In genomic region chr21:34844924-34845238, GRCh38 we compare ENCODE assay signal across 1 cellular context.
A peak's percentile ranks its signal among the peaks of the same experiment; 100 is the strongest.
TF ChIP-seq lines count a peak whose summit lies in the region.

No MANE protein-coding gene starts in this region.

TF ChIP-seq in HEK293, 187 proteins besides CTCF, POLR2A, EP300 and RAD21 (continued from another document and continues in another):
- no peak for TF ChIP-seq ZBTB11 (tag by site-specific recombination; conservative IDR thresholded peaks at IDR 0.05; ENCODE audit: low read depth)
- TF ChIP-seq ZNF132 (tag by site-specific recombination; IDR thresholded peaks at IDR 0.05; ENCODE audit: borderline replicate concordance), result no peak
- no peak for TF ChIP-seq ZNF23 (tag by site-specific recombination; IDR thresholded peaks at IDR 0.05; ENCODE audit: borderline replicate concordance)
- no peak for TF ChIP-seq BCL11B (tag by site-specific recombination; IDR thresholded peaks at IDR 0.05; ENCODE audit: low read depth)
- TF ChIP-seq ZNF785 (tag by site-specific recombination; IDR thresholded peaks at IDR 0.05), result no peak
- TF ChIP-seq KLF7 (tag by site-specific recombination; IDR thresholded peaks at IDR 0.05; ENCODE audit: borderline replicate concordance), result no peak
- TF ChIP-seq MZF1 (tag by site-specific recombination; IDR thresholded peaks at IDR 0.05; ENCODE audit: borderline replicate concordance), result no peak
- peak; percentile 75 for TF ChIP-seq SP7 (tag by site-specific recombination; IDR thresholded peaks at IDR 0.05)
- no peak for TF ChIP-seq ZNF157 (tag by site-specific recombination; IDR thresholded peaks at IDR 0.05)
- no peak for TF ChIP-seq ZNF555 (tag by site-specific recombination; conservative IDR thresholded peaks at IDR 0.05)
- 0 out of 2 replicates have a peak, but pooled peaks have one; percentile 13 for TF ChIP-seq ZNF561 (tag by site-specific recombination; IDR thresholded peaks at IDR 0.05; ENCODE audit: borderline replicate concordance)
- TF ChIP-seq ZNF585B (tag by site-specific recombination; IDR thresholded peaks at IDR 0.05), result no peak
- TF ChIP-seq KLF1 (tag by site-specific recombination; IDR thresholded peaks at IDR 0.05), result no peak
- TF ChIP-seq ZSCAN23 (tag by site-specific recombination; IDR thresholded peaks at IDR 0.05), result peak; percentile 66; the same call in 1 of the 2 replicates
- no peak for TF ChIP-seq ZNF10 (tag by site-specific recombination; IDR thresholded peaks at IDR 0.05)
- TF ChIP-seq ZNF37A (tag by site-specific recombination; IDR thresholded peaks at IDR 0.05), result no peak
- TF ChIP-seq PBX3 (CRISPR knock-in tag; IDR thresholded peaks at IDR 0.05), result no peak
- TF ChIP-seq ZNF704 (tag by site-specific recombination; IDR thresholded peaks at IDR 0.05), result no peak
- TF ChIP-seq GFI1B (tag by site-specific recombination; IDR thresholded peaks at IDR 0.05), result no peak
- TF ChIP-seq YY2 (tag by site-specific recombination; IDR thresholded peaks at IDR 0.05), result no peak
- TF ChIP-seq ZNF664 (tag by site-specific recombination; IDR thresholded peaks at IDR 0.05), result no peak
- no peak for TF ChIP-seq ZNF792 (tag by site-specific recombination; IDR thresholded peaks at IDR 0.05)
- no peak for TF ChIP-seq INSM2 (tag by site-specific recombination; IDR thresholded peaks at IDR 0.05)
- no peak for TF ChIP-seq ZNF660 (tag by site-specific recombination; IDR thresholded peaks at IDR 0.05)
- no peak for TF ChIP-seq ZNF645 (tag by site-specific recombination; IDR thresholded peaks at IDR 0.05)
- TF ChIP-seq ZNF266 (tag by site-specific recombination; IDR thresholded peaks at IDR 0.05; ENCODE audit: low read depth), result no peak
- TF ChIP-seq ZSCAN30 (tag by site-specific recombination; IDR thresholded peaks at IDR 0.05), result no peak
- TF ChIP-seq REST (tag by site-specific recombination; IDR thresholded peaks at IDR 0.05), result no peak
- no peak for TF ChIP-seq ZNF24 (tag by site-specific recombination; IDR thresholded peaks at IDR 0.05)
- TF ChIP-seq ZNF239 (tag by site-specific recombination; IDR thresholded peaks at IDR 0.05), result no peak
- peak; percentile 100 for TF ChIP-seq GLIS1 (tag by site-specific recombination; IDR thresholded peaks at IDR 0.05)
- TF ChIP-seq ZBTB17 (tag by site-specific recombination; IDR thresholded peaks at IDR 0.05), result no peak
- no peak for TF ChIP-seq ZNF530 (tag by site-specific recombination; IDR thresholded peaks at IDR 0.05; ENCODE audit: low read depth)
- TF ChIP-seq ZNF670 (tag by site-specific recombination; IDR thresholded peaks at IDR 0.05; ENCODE audit: low read depth), result no peak
- no peak; the same call in 1 of the 2 replicates for TF ChIP-seq PRDM4 (tag by site-specific recombination; IDR thresholded peaks at IDR 0.05)
- no peak for TF ChIP-seq ZSCAN5A (tag by site-specific recombination; IDR thresholded peaks at IDR 0.05)
- TF ChIP-seq ZBTB26 (tag by site-specific recombination; optimal IDR thresholded peaks at IDR 0.05), result no peak
- no peak for TF ChIP-seq HIC1 (tag by site-specific recombination; IDR thresholded peaks at IDR 0.05)
- TF ChIP-seq ZIC2 (tag by site-specific recombination; IDR thresholded peaks at IDR 0.05), result peak; percentile 87
- no peak for TF ChIP-seq ZBTB8A (tag by site-specific recombination; IDR thresholded peaks at IDR 0.05)
- TF ChIP-seq ZNF302 (tag by site-specific recombination; IDR thresholded peaks at IDR 0.05; ENCODE audit: low read depth), result no peak
